In the genomic region with DNA sequence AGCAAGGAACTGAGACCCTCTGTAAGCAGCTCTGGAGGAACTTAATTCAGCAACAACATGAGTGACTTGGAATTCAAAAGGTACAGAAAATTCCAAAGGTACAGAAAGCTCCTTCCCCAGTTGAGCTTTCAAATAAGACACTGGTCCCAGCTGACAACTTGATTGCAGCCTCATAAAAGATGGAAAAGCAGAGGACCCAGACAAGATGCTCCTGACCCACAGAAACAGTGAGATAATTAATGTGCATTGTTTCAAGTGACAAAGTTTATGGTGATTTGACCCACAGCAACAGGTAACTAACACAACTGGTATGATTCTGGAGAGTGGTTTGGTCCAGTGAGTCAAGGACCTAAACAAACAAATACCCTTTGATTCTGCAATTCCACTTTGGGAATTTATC, we compare ENCODE assay signal across 17 cellular contexts.
"Had no signal": no experiment of that assay in that cellular context is flagged by ENCODE, and none has a peak within 500 bp of the region (broad histone marks: within the 10 kb centered on the region; RNA-seq: fewer than 3 reads in every experiment).

No MANE protein-coding gene starts in this region.

- H3K4me3 ChIP-seq: stomach, suprapubic skin, testis, thoracic aorta, thyroid gland, tibial artery, tibial nerve, transverse colon, upper lobe of left lung, upper lobe of right lung, uterus, vagina had no signal

- H3K4me1 ChIP-seq: stomach, suprapubic skin, testis, thyroid gland, tibial artery, tibial nerve, transverse colon, upper lobe of left lung, upper lobe of right lung, uterus, vagina had no signal

- H3K36me3 ChIP-seq: stomach, suprapubic skin, thoracic aorta, thyroid gland, tibial artery, tibial nerve, transverse colon, upper lobe of left lung, upper lobe of right lung, uterus, vagina had no signal

- ATAC-seq: stimulated activated effector memory CD8-positive, alpha-beta T cell treated with anti-CD3 and anti-CD28 coated beads, Interleukin-12 subunit alpha, Interleukin-12 subunit beta, amount 100 ng/mL, for 72 hours; stimulated activated memory B cell treated with anti-CD40 and anti-IgM and Interleukin-4, amounts not matched to agents 10 μg/mL and 1 μg/mL and 100 μg/mL, for 72 hours; stimulated activated naive B cell treated with anti-CD40 and anti-IgM and Interleukin-4, amounts not matched to agents 10 μg/mL and 1 μg/mL and 100 μg/mL, for 72 hours; stimulated activated naive CD8-positive, alpha-beta T cell treated with anti-CD3 and anti-CD28 coated beads, Interleukin-15, amount 100 ng/mL, for 72 hours; stimulated activated naive CD8-positive, alpha-beta T cell treated with anti-CD3 and anti-CD28 coated beads, Interleukin-15, Interleukin-2, amounts not matched to agents 100 U/mL and 50 U/mL, for 24 hours; upper lobe of right lung had no signal

- H3K27ac ChIP-seq: stomach, suprapubic skin, testis, thoracic aorta, thyroid gland, tibial artery, tibial nerve, transverse colon, upper lobe of left lung, upper lobe of right lung, uterus, vagina had no signal

- H3K9me3 ChIP-seq: suprapubic skin, testis, thoracic aorta, thyroid gland, tibial artery, transverse colon, upper lobe of left lung, upper lobe of right lung, uterus, vagina had no signal
